Comparison of ENCODE assay signal across 8 cellular contexts in genomic region chr3:47283596-47284364, GRCh38. TPM values are rescaled to one million over a fixed set of nuclear protein-coding genes. Genes with fewer than 3 reads are reported as not detected.
DNase-seq lines count a peak whose midpoint lies in the region; ATAC-seq and TF ChIP-seq lines count a peak whose summit lies in the region.

No MANE protein-coding gene starts in this region.

- no peak for TF ChIP-seq CTCF in BE2C (IDR thresholded peaks at IDR 0.05; ENCODE audit: low read depth, low read length)
- TF ChIP-seq CTCF in fibroblast of mammary gland (conservative IDR thresholded peaks at IDR 0.05; ENCODE audit: control insufficient read depth, insufficient read depth, low read depth, low read length): no peak
- no peak for TF ChIP-seq CTCF in neutrophil (IDR thresholded peaks at IDR 0.05)
- TF ChIP-seq CTCF in GM13977 (IDR thresholded peaks at IDR 0.05; ENCODE audit: extremely low read depth, insufficient read depth, missing control alignments): no peak

- H3K9me3 ChIP-seq in BE2C: no peaks in the 10 kb centered on the region
- no peaks in the 10 kb centered on the region for H3K9me3 ChIP-seq in neutrophil

- peaks cover 47% of the 10 kb centered on the region for H3K4me1 Mint-ChIP-seq in activated CD8-positive, alpha-beta T cell treated with anti-CD3 and anti-CD28 coated beads, Interleukin-2, amount 10 ng/mL, durations not matched to agents 7 days and 5 days (ENCODE audit: low read depth)

- DNase-seq in BE2C (peak; percentile 11), HT1080 (ENCODE audit: low read depth) (peak; percentile 15), fibroblast of mammary gland (ENCODE audit: low read depth) (peak; percentile 21), GM13977 (ENCODE audit: low spot score) (no peak)
- DNase-seq in activated CD8-positive, alpha-beta T cell treated with anti-CD3 and anti-CD28 coated beads, Interleukin-2, amount 10 ng/mL, durations not matched to agents 7 days and 5 days: peak; percentile 43

- no peaks in the 10 kb centered on the region for H3K36me3 ChIP-seq in BE2C
- H3K36me3 ChIP-seq in neutrophil: no peaks in the 10 kb centered on the region

- H3K27me3 Mint-ChIP-seq in activated CD8-positive, alpha-beta T cell treated with anti-CD3 and anti-CD28 coated beads, Interleukin-2, amount 10 ng/mL, durations not matched to agents 7 days and 5 days (ENCODE audit: low read depth): no peaks in the 10 kb centered on the region

- CTCF ChIA-PET in activated CD8-positive, alpha-beta T cell treated with anti-CD3 and anti-CD28 coated beads, Interleukin-2, amount 10 ng/mL, durations not matched to agents 7 days and 5 days (lab: Charles Lee): interaction anchor here (1.1 to 2.0 kb wide), 2 partner anchors 31 to 119 kb away, joined by 3 to 5 read pairs; partner anchors contain the start of gene SETD2

- POLR2A ChIA-PET in activated CD8-positive, alpha-beta T cell treated with anti-CD3 and anti-CD28 coated beads, Interleukin-2, amount 10 ng/mL, durations not matched to agents 7 days and 5 days (lab: Charles Lee): interaction anchor here (0.9 to 1.1 kb wide), 3 partner anchors 9 to 267 kb away, joined by 3 to 8 read pairs (median 3); no protein-coding TSS in a partner anchor

- H3K9me3 Mint-ChIP-seq in activated CD8-positive, alpha-beta T cell treated with anti-CD3 and anti-CD28 coated beads, Interleukin-2, amount 10 ng/mL, durations not matched to agents 7 days and 5 days (ENCODE audit: insufficient read depth): no peaks in the 10 kb centered on the region

- H3K4me1 ChIP-seq in BE2C (no peaks in the 10 kb centered on the region), neutrophil (ENCODE audit: control insufficient read depth in 1 of 2, insufficient read depth in 1 of 2, low read depth in 1 of 2, low read length in 1 of 2) (peaks cover 65 to 73% of the 10 kb centered on the region in 2 experiments)

- ATAC-seq in activated CD8-positive, alpha-beta T cell treated with anti-CD3 and anti-CD28 coated beads, Interleukin-2, amount 10 ng/mL, durations not matched to agents 7 days and 5 days: peak; percentile 4
- ATAC-seq in GM21447 (IDR thresholded peaks at IDR 0.05; ENCODE audit: unreplicated experiment): no peak
- ATAC-seq in GM21381 (IDR thresholded peaks at IDR 0.05; ENCODE audit: unreplicated experiment): no peak

- in situ Hi-C loops in GM13977 (cut with MboI; ENCODE audit: low pct_unique_long_range_greater_than_20kb, low sequenced_read_pairs, unreplicated experiment): no loop called here

- H3K27me3 ChIP-seq in BE2C (no peaks in the 10 kb centered on the region), neutrophil (no peaks in the 10 kb centered on the region)

- peak overlapping the region; percentile 99 for H3K4me3 Mint-ChIP-seq in activated CD8-positive, alpha-beta T cell treated with anti-CD3 and anti-CD28 coated beads, Interleukin-2, amount 10 ng/mL, durations not matched to agents 7 days and 5 days

- H3K4me3 ChIP-seq in BE2C (ENCODE audit: low read depth, low read length): peak overlapping the region; percentile 75
- H3K4me3 ChIP-seq in fibroblast of mammary gland (ENCODE audit: control insufficient read depth, low read depth, low read length): peak overlapping the region; percentile 93
- peak overlapping the region; percentile 70 to 97 for H3K4me3 ChIP-seq in neutrophil (ENCODE audit: low read depth in 1 of 2, low read length in 1 of 2)

- H3K27ac Mint-ChIP-seq in activated CD8-positive, alpha-beta T cell treated with anti-CD3 and anti-CD28 coated beads, Interleukin-2, amount 10 ng/mL, durations not matched to agents 7 days and 5 days: peak overlapping the region; percentile 100

- H3K27ac ChIP-seq in neutrophil: peak overlapping the region; percentile 97

- peaks cover 22% of the 10 kb centered on the region for H3K36me3 Mint-ChIP-seq in activated CD8-positive, alpha-beta T cell treated with anti-CD3 and anti-CD28 coated beads, Interleukin-2, amount 10 ng/mL, durations not matched to agents 7 days and 5 days (ENCODE audit: low read depth)

RNA-seq across cellular contexts. Expression of gene KLHL18, which starts 1.0 kb away (rescaled TPM):
- polyA plus RNA-seq in BE2C (2012; ENCODE audit: insufficient read depth, insufficient read length, low read depth): 25.0 TPM
- total RNA-seq in HT1080 (2014; rRNA removed; shearing (Covaris generic)): 20.4 and 26.2 TPM in 2 replicates
- polyA plus RNA-seq in HT1080 (2015; cell fraction: cytosol; rRNA removed): 22.6 and 24.8 TPM in 2 replicates
- polyA plus RNA-seq in HT1080 (2015; cell fraction: nucleus; rRNA removed): 22.3 and 23.2 TPM in 2 replicates
- 10 to 100 TPM; 29.8 to 32.5 TPM for total RNA-seq in activated CD8-positive, alpha-beta T cell treated with anti-CD3 and anti-CD28 coated beads, Interleukin-2, amount 10 ng/mL, durations not matched to agents 7 days and 5 days

RNA-seq across cellular contexts. Expression of gene KIF9, which starts 1.2 kb away (rescaled TPM):
- 7.8 TPM for polyA plus RNA-seq in BE2C (2012; ENCODE audit: insufficient read depth, insufficient read length, low read depth)
- 15.8 and 28.4 TPM in 2 replicates for total RNA-seq in HT1080 (2014; rRNA removed; shearing (Covaris generic))
- polyA plus RNA-seq in HT1080 (2015; cell fraction: cytosol; rRNA removed): 21.4 and 25.7 TPM in 2 replicates
- 3.1 and 8.4 TPM in 2 replicates for polyA plus RNA-seq in HT1080 (2015; cell fraction: nucleus; rRNA removed)
- total RNA-seq in activated CD8-positive, alpha-beta T cell treated with anti-CD3 and anti-CD28 coated beads, Interleukin-2, amount 10 ng/mL, durations not matched to agents 7 days and 5 days: 1 to 10 TPM; 8.2 to 8.3 TPM
